ENCODE assay signal across 8 cellular contexts in the genomic region with DNA sequence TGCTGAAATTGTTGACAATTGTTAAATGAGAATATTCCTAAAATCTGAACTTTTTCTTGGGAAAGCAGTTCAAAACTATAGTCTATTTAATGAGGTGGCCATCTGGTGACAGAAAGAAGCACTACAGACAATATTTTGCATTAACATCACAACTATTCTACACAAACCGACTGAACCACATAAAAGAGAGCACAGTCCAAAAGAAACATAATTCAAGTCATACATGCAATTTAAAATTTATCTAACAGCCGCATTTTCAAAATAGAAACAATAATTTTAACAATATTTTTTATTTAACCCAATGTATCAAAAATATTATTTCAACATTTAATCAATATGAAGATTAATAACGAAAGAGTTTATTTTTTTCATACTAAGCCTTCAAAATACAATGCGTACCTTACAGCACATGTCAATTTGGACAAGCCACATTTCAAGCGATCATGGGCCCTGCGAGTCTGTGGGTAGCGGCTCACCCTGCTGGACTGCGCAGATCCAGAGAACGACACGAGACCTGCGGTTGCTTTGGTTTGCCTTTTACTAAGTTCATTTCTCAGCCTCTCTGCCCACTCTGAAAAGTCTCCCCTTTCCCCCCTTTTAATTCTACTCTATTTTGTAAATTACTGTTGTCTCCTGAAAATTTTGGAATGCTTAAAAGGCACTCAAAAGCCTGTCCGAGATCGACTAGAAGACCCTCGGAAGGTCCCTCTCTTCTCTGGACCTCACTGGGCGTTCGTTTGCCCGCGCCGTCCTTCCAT. TPM values are rescaled to one million over a fixed set of nuclear protein-coding genes. Genes with fewer than 3 reads are reported as not detected.
DNase-seq lines count a peak whose midpoint lies in the region; ATAC-seq, FAIRE-seq and TF ChIP-seq lines count a peak whose summit lies in the region.

No MANE protein-coding gene starts in this region.

- POLR2A ChIA-PET in A549 (lab: Yijun Ruan, JAX): no interaction called here
- POLR2A ChIA-PET in PC-9 (lab: Charles Lee; ENCODE audit: unreplicated experiment): no interaction called here

- no peaks in the 10 kb centered on the region for H3K9me3 ChIP-seq in A549
- H3K9me3 ChIP-seq in PC-9 (ENCODE audit: insufficient read depth, low read depth): no peaks in the 10 kb centered on the region; the same call in 1 of the 2 replicates

- no peak for TF ChIP-seq EP300 in A549 (IDR thresholded peaks at IDR 0.05)

- H3K4me1 Mint-ChIP-seq in stimulated activated naive CD8-positive, alpha-beta T cell treated with anti-CD3 and anti-CD28 coated beads, Interleukin-15, amount 100 ng/mL, for 72 hours: peaks cover 11% of the 10 kb centered on the region

- WGBS in A549 (ENCODE audit: missing lambda C conversion rate): 7% methylated on average over 19 of the region's 19 CpGs

- H4K20me1 ChIP-seq in PC-9 (ENCODE audit: insufficient read depth): no peaks in the 10 kb centered on the region

- H3K4me1 ChIP-seq in A549 (peaks cover 4% of the 10 kb centered on the region; the same call in 1 of the 3 replicates), PC-9 (replicated peaks; ENCODE audit: insufficient read depth) (no peaks in the 10 kb centered on the region)

- H3K27me3 Mint-ChIP-seq in stimulated activated naive CD8-positive, alpha-beta T cell treated with anti-CD3 and anti-CD28 coated beads, Interleukin-15, amount 100 ng/mL, for 72 hours: peaks cover 17% of the 10 kb centered on the region

- TF ChIP-seq CTCF in A549 (IDR thresholded peaks at IDR 0.05) (peak; percentile 48), GM06990 (IDR thresholded peaks at IDR 0.05; ENCODE audit: insufficient read depth, low read length, poor library complexity, severe bottlenecking) (peak; percentile 52), PC-9 (conservative IDR thresholded peaks at IDR 0.05) (peak; percentile 65), choroid plexus epithelial cell (conservative IDR thresholded peaks at IDR 0.05; ENCODE audit: low read depth, low read length) (peak; percentile 49)

- peak overlapping the region; percentile 81 to 90 for H3K4me3 Mint-ChIP-seq in stimulated activated naive CD8-positive, alpha-beta T cell treated with anti-CD3 and anti-CD28 coated beads, Interleukin-15, amount 100 ng/mL, for 72 hours

- H3K27ac ChIP-seq in A549 (no peak overlapping the region), PC-9 (no peak overlapping the region)

- H3K27me3 ChIP-seq in GM06990 (replicated peaks; ENCODE audit: control insufficient read depth, insufficient read depth, low read length) (no peaks in the 10 kb centered on the region; the same call in 1 of the 2 replicates), PC-9 (ENCODE audit: insufficient read depth, low read depth) (no peaks in the 10 kb centered on the region)

- DNase-seq in A549 (ENCODE audit: low read depth in 1 of 2, low spot score in 1 of 2): peak; percentile 28 to 35
- DNase-seq in GM06990 (ENCODE audit: extremely low read depth, insufficient read length): no peak
- no peak for DNase-seq in PC-9
- DNase-seq in choroid plexus epithelial cell (ENCODE audit: low read depth): peak; percentile 65
- peak; percentile 74 for DNase-seq in left kidney (ENCODE audit: low read depth, low spot score)
- DNase-seq in stimulated activated naive CD8-positive, alpha-beta T cell treated with anti-CD3 and anti-CD28 coated beads, Interleukin-15, amount 100 ng/mL, for 72 hours: peak in 1 of 2 donors; percentile 32
- no peak for DNase-seq in HUDEP-2 (lab: John Stamatoyannopoulos, UW; ENCODE audit: unreplicated experiment in 76 of 76)

- no peak overlapping the region for H2AFZ ChIP-seq in PC-9

- TF ChIP-seq RAD21 in A549 (conservative IDR thresholded peaks at IDR 0.05 in 1 of 2, IDR thresholded peaks at IDR 0.05 in 1 of 2): peak; percentile 24 to 40; a peak in 3 of 5 replicates

- no peaks in the 10 kb centered on the region; the same call in 1 of the 2 replicates for H3K9me2 ChIP-seq in PC-9 (ENCODE audit: insufficient read depth)

- H3K27ac Mint-ChIP-seq in stimulated activated naive CD8-positive, alpha-beta T cell treated with anti-CD3 and anti-CD28 coated beads, Interleukin-15, amount 100 ng/mL, for 72 hours: peak overlapping the region in 1 of 2 donors; percentile 75

- H3K36me3 ChIP-seq in GM06990 (ENCODE audit: control insufficient read depth, insufficient read depth, low read length): no peaks in the 10 kb centered on the region
- H3K36me3 ChIP-seq in PC-9 (ENCODE audit: low read depth): no peaks in the 10 kb centered on the region

- FAIRE-seq in A549 (lab: Jason Lieb, UNC): no peak

- no peaks in the 10 kb centered on the region for H3F3A ChIP-seq in PC-9 (ENCODE audit: insufficient read depth, low read depth)

- H3K4me3 ChIP-seq in A549 (peak overlapping the region; percentile 33), GM06990 (replicated peaks; ENCODE audit: low read depth, low read length) (peak overlapping the region; percentile 48), PC-9 (no peak overlapping the region), choroid plexus epithelial cell (ENCODE audit: low read depth, low read length) (peak overlapping the region; percentile 56)

- CTCF ChIA-PET in A549 (lab: Yijun Ruan, JAX): interaction anchor here (1.0 to 2.0 kb wide), 3 partner anchors 13 to 286 kb away, joined by 6 to 8 read pairs (median 6); no protein-coding TSS in a partner anchor
- CTCF ChIA-PET in PC-9 (lab: Charles Lee): no interaction called here

- BruUV-seq in PC-9 (replicated peaks; lab: Mats Ljungman, UMichigan): no TSS peak

- H3K9me3 Mint-ChIP-seq in stimulated activated naive CD8-positive, alpha-beta T cell treated with anti-CD3 and anti-CD28 coated beads, Interleukin-15, amount 100 ng/mL, for 72 hours: no peaks in the 10 kb centered on the region

- ATAC-seq in A549 (peak in 1 of 2 experiments; percentile 84; a peak in 3 of 6 replicates), HG03520 (IDR thresholded peaks at IDR 0.05; ENCODE audit: unreplicated experiment) (peak; percentile 72)
- ATAC-seq in stimulated activated naive CD8-positive, alpha-beta T cell treated with anti-CD3 and anti-CD28 coated beads, Interleukin-15, amount 100 ng/mL, for 72 hours: peak; percentile 81

- H3K79me2 ChIP-seq in PC-9 (ENCODE audit: low read depth): no peaks in the 10 kb centered on the region

- TF ChIP-seq POLR2A in A549 (IDR thresholded peaks at IDR 0.05; ENCODE audit: low read length): no peak

- intact Hi-C loops in PC-9 (cut with micrococcal nuclease; ENCODE audit: unreplicated experiment): loop anchor here (10.0 kb wide), 1 partner anchor 894 kb away; no protein-coding TSS in a partner anchor

- H3K4me2 ChIP-seq in A549: peak overlapping the region; percentile 83
- H3K4me2 ChIP-seq in PC-9: no peak overlapping the region

TF ChIP-seq in A549, 52 proteins besides CTCF, POLR2A, EP300 and RAD21 (continues in another document):
- TF ChIP-seq, protein P1, sequence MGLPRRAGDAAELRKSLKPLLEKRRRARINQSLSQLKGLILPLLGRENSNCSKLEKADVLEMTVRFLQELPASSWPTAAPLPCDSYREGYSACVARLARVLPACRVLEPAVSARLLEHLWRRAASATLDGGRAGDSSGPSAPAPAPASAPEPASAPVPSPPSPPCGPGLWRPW (IDR thresholded peaks at IDR 0.05): no peak
- TF ChIP-seq NPAS2 (CRISPR knock-in tag; IDR thresholded peaks at IDR 0.05; ENCODE audit: borderline replicate concordance): no peak
- TF ChIP-seq, protein P2, sequence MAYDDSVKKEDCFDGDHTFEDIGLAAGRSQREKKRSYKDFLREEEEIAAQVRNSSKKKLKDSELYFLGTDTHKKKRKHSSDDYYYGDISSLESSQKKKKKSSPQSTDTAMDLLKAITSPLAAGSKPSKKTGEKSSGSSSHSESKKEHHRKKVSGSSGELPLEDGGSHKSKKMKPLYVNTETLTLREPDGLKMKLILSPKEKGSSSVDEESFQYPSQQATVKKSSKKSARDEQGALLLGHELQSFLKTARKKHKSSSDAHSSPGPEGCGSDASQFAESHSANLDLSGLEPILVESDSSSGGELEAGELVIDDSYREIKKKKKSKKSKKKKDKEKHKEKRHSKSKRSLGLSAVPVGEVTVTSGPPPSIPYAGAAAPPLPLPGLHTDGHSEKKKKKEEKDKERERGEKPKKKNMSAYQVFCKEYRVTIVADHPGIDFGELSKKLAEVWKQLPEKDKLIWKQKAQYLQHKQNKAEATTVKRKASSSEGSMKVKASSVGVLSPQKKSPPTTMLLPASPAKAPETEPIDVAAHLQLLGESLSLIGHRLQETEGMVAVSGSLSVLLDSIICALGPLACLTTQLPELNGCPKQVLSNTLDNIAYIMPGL (CRISPR knock-in tag; IDR thresholded peaks at IDR 0.05; ENCODE audit: borderline replicate concordance): no peak

RNA-seq across cellular contexts. Expression of a gene that starts 0.9 kb away (rescaled TPM):
- polyA plus RNA-seq in A549 (2011; rRNA removed) (not detected in 2 replicates), A549 (2017; fragmentation: RNase III; extraction: RNeasy Plus Mini Kit Qiagen cat#74134 plus additional on column Dnase treatment) (not detected in 3 replicates)
- polyA plus RNA-seq in A549 (2012; cell fraction: cytosol; rRNA removed): not detected in 2 replicates
- not detected in 2 replicates for polyA plus RNA-seq in A549 (2012; cell fraction: nucleus; rRNA removed)
- polyA minus RNA-seq in A549 (2011; rRNA and poly(A)+ RNA removed): not detected in 2 replicates
- total RNA-seq in PC-9 (2021): not detected in 2 replicates

RNA-seq across cellular contexts. Expression of a gene that starts 48.4 kb away (rescaled TPM):
- polyA plus RNA-seq in A549 (2011; rRNA removed) (0.09 TPM in 1 of 2 replicates, not detected in the other), A549 (2017; fragmentation: RNase III; extraction: RNeasy Plus Mini Kit Qiagen cat#74134 plus additional on column Dnase treatment) (0.07 TPM in 1 of 3 replicates, not detected in the others)
- polyA plus RNA-seq in A549 (2012; cell fraction: cytosol; rRNA removed): 0.03 and 0.04 TPM in 2 replicates
- polyA plus RNA-seq in A549 (2012; cell fraction: nucleus; rRNA removed): 0.01 and 0.06 TPM in 2 replicates
- polyA minus RNA-seq in A549 (2011; rRNA and poly(A)+ RNA removed): 0.12 TPM in 1 of 2 replicates, not detected in the other
- total RNA-seq in PC-9 (2021): not detected in 2 replicates

Comparison
In these comparisons a context has a peak if more than half of its experiments do, and no peak if none do; other contexts are left out.
1. DNase-seq: peak in A549 (2 of 2), choroid plexus epithelial cell (single experiment) and left kidney (single experiment); none in GM06990 (single experiment), PC-9 (0 of 2) and HUDEP-2 (0 of 76).
2. Peak in every context shown above with its lines, with median percentiles within 50 percentile points of each other: CTCF ChIP-seq.